Comparison of ENCODE assay signal across 18 cellular contexts in genomic region chr19:45860359-45861259, GRCh38. TPM values are rescaled to one million over a fixed set of nuclear protein-coding genes. Genes with fewer than 3 reads are reported as not detected.
DNase-seq lines count a peak whose midpoint lies in the region; ATAC-seq and TF ChIP-seq lines count a peak whose summit lies in the region.
"Had no signal": no experiment of that assay in that cellular context is flagged by ENCODE, and none has a peak within 500 bp of the region (broad histone marks: within the 10 kb centered on the region; RNA-seq: fewer than 3 reads in every experiment).

No MANE protein-coding gene starts in this region.

- H2AFZ ChIP-seq in OCI-LY3 (ENCODE audit: low read depth, low read length) (no peak overlapping the region), smooth muscle cell (ENCODE audit: low read depth) (no peak overlapping the region), mammary epithelial cell (ENCODE audit: low read depth, low read length) (no peak overlapping the region)

- peaks cover 59% of the 10 kb centered on the region for H3K36me3 Mint-ChIP-seq in activated T-cell treated with anti-CD3 and anti-CD28 coated beads, Interleukin-2, amount 50 U/mL, for 24 hours (ENCODE audit: low read depth)
- H3K36me3 Mint-ChIP-seq in effector memory CD8-positive, alpha-beta T cell (ENCODE audit: insufficient read depth): peaks cover 35% of the 10 kb centered on the region

- no peak for DNase-seq in activated T-cell treated with anti-CD3 and anti-CD28 coated beads, Interleukin-2, amount 50 U/mL, for 24 hours
- no peak for DNase-seq in activated T-cell treated with anti-CD3 and anti-CD28 coated beads for 4 hours
- DNase-seq in effector memory CD8-positive, alpha-beta T cell: no peak
- no peak for DNase-seq in smooth muscle cell (lab: John Stamatoyannopoulos, UW; ENCODE audit: unreplicated experiment)
- no peak for DNase-seq in hypothalamus (lab: John Stamatoyannopoulos, UW)
- no peak for DNase-seq in NK-92 (lab: John Stamatoyannopoulos, UW; ENCODE audit: unreplicated experiment)
- DNase-seq in mammary epithelial cell: no peak
- DNase-seq: colonic mucosa; DMS53; Kasumi-1; NCI-H2029 treated with DMSO at 0.1 percent for 48 hours; NCI-H82; stimulated activated CD8-positive, alpha-beta memory T cell treated with anti-CD3 and anti-CD28 coated beads, Interleukin-4, amount 100 ng/mL, for 48 hours; uterus had no signal

- peak overlapping the region; percentile 83 for H3K4me2 ChIP-seq in OCI-LY3 (ENCODE audit: low read length)
- no peak overlapping the region for H3K4me2 ChIP-seq in smooth muscle cell
- H3K4me2 ChIP-seq in mammary epithelial cell (ENCODE audit: insufficient read depth, low read depth, low read length): no peak overlapping the region

- H3K27me3 Mint-ChIP-seq in activated T-cell treated with anti-CD3 and anti-CD28 coated beads, Interleukin-2, amount 50 U/mL, for 24 hours: peaks cover 23% of the 10 kb centered on the region
- peaks cover 7 to 24% of the 10 kb centered on the region in 2 donors for H3K27me3 Mint-ChIP-seq in effector memory CD8-positive, alpha-beta T cell
- H3K27me3 Mint-ChIP-seq: progenitor cell of endocrine pancreas had no signal

- no peaks in the 10 kb centered on the region for H3K27me3 ChIP-seq in OCI-LY3 (ENCODE audit: low read depth, low read length)
- H3K27me3 ChIP-seq in smooth muscle cell (ENCODE audit: low read depth): peaks cover 12% of the 10 kb centered on the region
- peaks cover 2% of the 10 kb centered on the region for H3K27me3 ChIP-seq in mammary epithelial cell (ENCODE audit: insufficient read depth, low read length)
- H3K27me3 ChIP-seq: colonic mucosa had no signal

- peaks cover 66% of the 10 kb centered on the region for H3K79me2 ChIP-seq in OCI-LY3 (ENCODE audit: low read length)
- peaks cover 65% of the 10 kb centered on the region for H3K79me2 ChIP-seq in smooth muscle cell (ENCODE audit: low read depth)
- H3K79me2 ChIP-seq in mammary epithelial cell (ENCODE audit: insufficient read depth, low read length): peaks cover 64% of the 10 kb centered on the region

- peaks cover 24% of the 10 kb centered on the region for H3K4me1 ChIP-seq in OCI-LY3 (ENCODE audit: low read length)
- peaks cover 5% of the 10 kb centered on the region for H3K4me1 ChIP-seq in smooth muscle cell (ENCODE audit: low read depth)
- no peaks in the 10 kb centered on the region for H3K4me1 ChIP-seq in mammary epithelial cell (ENCODE audit: insufficient read depth, low read length)

- TF ChIP-seq CTCF in OCI-LY3 (IDR thresholded peaks at IDR 0.05; ENCODE audit: low read depth, low read length) (no peak), smooth muscle cell (IDR thresholded peaks at IDR 0.05; ENCODE audit: borderline replicate concordance, insufficient read depth, poor library complexity, severe bottlenecking) (no peak), mammary epithelial cell (conservative IDR thresholded peaks at IDR 0.05 in 1 of 2, IDR thresholded peaks at IDR 0.05 in 1 of 2; ENCODE audit: extremely low read depth in 1 of 2, insufficient read depth in 1 of 2, low read depth in 1 of 2, low read length in 2 of 2) (no peak)

- peaks cover 12% of the 10 kb centered on the region; the same call in 1 of the 2 replicates for H4K20me1 ChIP-seq in OCI-LY3 (ENCODE audit: insufficient read depth, low read length)
- peaks cover 33% of the 10 kb centered on the region for H4K20me1 ChIP-seq in smooth muscle cell (ENCODE audit: low read depth)
- H4K20me1 ChIP-seq in mammary epithelial cell (ENCODE audit: insufficient read depth, low read length): no peaks in the 10 kb centered on the region

- dilution Hi-C loops in mammary epithelial cell (cut with HindIII; ENCODE audit: low sequenced_read_pairs): no loop called here

- ATAC-seq in effector memory CD8-positive, alpha-beta T cell (replicated peaks): no peak

- intact Hi-C loops in mammary epithelial cell (cut with micrococcal nuclease): no loop called here

- in situ Hi-C loops in mammary epithelial cell (cut with MboI; ENCODE audit: low sequenced_read_pairs in 2 of 2): no loop called here

- H3K27ac ChIP-seq in OCI-LY3 (ENCODE audit: low read length) (no peak overlapping the region), smooth muscle cell (ENCODE audit: low read depth) (peak overlapping the region; percentile 4), mammary epithelial cell (ENCODE audit: insufficient read depth, low read depth, low read length) (no peak overlapping the region)
- H3K27ac ChIP-seq: colonic mucosa, SK-N-MC, uterus had no signal

- no peaks in the 10 kb centered on the region for H3F3A ChIP-seq in smooth muscle cell (ENCODE audit: low read depth)

- CTCF ChIA-PET in mammary epithelial cell (lab: Charles Lee; ENCODE audit: low non-redundant PET): no interaction called here

- peaks cover 31% of the 10 kb centered on the region for H3K4me1 Mint-ChIP-seq in activated T-cell treated with anti-CD3 and anti-CD28 coated beads, Interleukin-2, amount 50 U/mL, for 24 hours (ENCODE audit: low read depth)
- H3K4me1 Mint-ChIP-seq in effector memory CD8-positive, alpha-beta T cell (ENCODE audit: low read depth in 2 of 2): peaks cover 25 to 27% of the 10 kb centered on the region in 2 donors

- WGBS in smooth muscle cell (ENCODE audit: low lambda C conversion rate): 96% methylated on average over 15 of the region's 15 CpGs
- 86% methylated on average over 15 of the region's 15 CpGs for WGBS in mammary epithelial cell (ENCODE audit: low coverage, missing lambda C conversion rate)

- no peaks in the 10 kb centered on the region for H3K9me3 Mint-ChIP-seq in activated T-cell treated with anti-CD3 and anti-CD28 coated beads, Interleukin-2, amount 50 U/mL, for 24 hours
- no peaks in the 10 kb centered on the region for H3K9me3 Mint-ChIP-seq in effector memory CD8-positive, alpha-beta T cell

- H3K9ac ChIP-seq in OCI-LY3 (ENCODE audit: low read length) (0 out of 2 replicates have a peak overlapping the region, but pooled peaks have one; percentile 28), smooth muscle cell (ENCODE audit: low read depth) (no peak overlapping the region), mammary epithelial cell (ENCODE audit: insufficient read depth, low read length) (no peak overlapping the region)

- H3K4me3 Mint-ChIP-seq in activated T-cell treated with anti-CD3 and anti-CD28 coated beads, Interleukin-2, amount 50 U/mL, for 24 hours: peak overlapping the region; percentile 97
- H3K4me3 Mint-ChIP-seq in effector memory CD8-positive, alpha-beta T cell: peak overlapping the region; percentile 55 to 96

- H3K9me3 ChIP-seq in OCI-LY3 (ENCODE audit: insufficient read depth, low read length) (no peaks in the 10 kb centered on the region), smooth muscle cell (replicated peaks; ENCODE audit: low read depth) (no peaks in the 10 kb centered on the region), mammary epithelial cell (replicated peaks; ENCODE audit: insufficient read depth, low read length) (no peaks in the 10 kb centered on the region)
- H3K9me3 ChIP-seq: colonic mucosa, uterus had no signal

- H3K4me3 ChIP-seq in OCI-LY3 (ENCODE audit: low read length): peak overlapping the region; percentile 90; the same call in 1 of the 2 replicates
- H3K4me3 ChIP-seq in smooth muscle cell: no peak overlapping the region
- no peak overlapping the region for H3K4me3 ChIP-seq in mammary epithelial cell (replicated peaks in 1 of 3; ENCODE audit: insufficient read depth in 1 of 3, low read depth in 2 of 3, low read length in 3 of 3)
- H3K4me3 ChIP-seq: colonic mucosa, SK-N-MC, uterus had no signal

- no TSS peak for BruUV-seq in mammary epithelial cell (replicated peaks; lab: Mats Ljungman, UMichigan)

- H3K27ac Mint-ChIP-seq in activated T-cell treated with anti-CD3 and anti-CD28 coated beads, Interleukin-2, amount 50 U/mL, for 24 hours: peak overlapping the region; percentile 98
- H3K27ac Mint-ChIP-seq in effector memory CD8-positive, alpha-beta T cell: no peak overlapping the region
- H3K27ac Mint-ChIP-seq: progenitor cell of endocrine pancreas had no signal

- H3K36me3 ChIP-seq in OCI-LY3 (replicated peaks; ENCODE audit: low read depth, low read length): peaks cover 22% of the 10 kb centered on the region
- no peaks in the 10 kb centered on the region for H3K36me3 ChIP-seq in smooth muscle cell (ENCODE audit: low read depth)
- H3K36me3 ChIP-seq in mammary epithelial cell (ENCODE audit: insufficient read depth, low read length): peaks cover 7% of the 10 kb centered on the region
- H3K36me3 ChIP-seq: colonic mucosa, uterus had no signal

RNA-seq across cellular contexts. Expression of gene SYMPK, which starts 2.3 kb away (rescaled TPM):
- total RNA-seq in smooth muscle cell (30.9 and 33.3 TPM in 2 replicates), mammary epithelial cell (10 to 100 TPM; 32.3 to 81.6 TPM)
- polyA plus RNA-seq in smooth muscle cell (28.6 and 34.1 TPM in 2 replicates), mammary epithelial cell (56.2 TPM)
- polyA minus RNA-seq in mammary epithelial cell: 163 TPM

RNA-seq across cellular contexts. Expression of gene FOXA3, which starts 3.5 kb away (rescaled TPM):
- total RNA-seq in smooth muscle cell (0.13 and 0.76 TPM in 2 replicates), mammary epithelial cell (not detected)
- polyA plus RNA-seq in smooth muscle cell (0.50 and 0.65 TPM in 2 replicates), mammary epithelial cell (not detected)
- not detected for polyA minus RNA-seq in mammary epithelial cell
- total RNA-seq: fibroblast of lung, uterus had no signal
- polyA plus RNA-seq: fibroblast of lung had no signal

RNA-seq across cellular contexts. Expression of gene IRF2BP1, which starts 25.3 kb away (rescaled TPM):
- total RNA-seq in smooth muscle cell: 10.4 and 19.0 TPM in 2 replicates
- polyA plus RNA-seq in smooth muscle cell: 11.2 and 12.9 TPM in 2 replicates
- total RNA-seq in mammary epithelial cell: 10 to 100 TPM; 15.9 to 28.0 TPM
- polyA plus RNA-seq in mammary epithelial cell: 5.7 TPM
- 6.1 TPM for polyA minus RNA-seq in mammary epithelial cell

RNA-seq across cellular contexts. Expression of gene MYPOP, which starts 41.8 kb away (rescaled TPM):
- total RNA-seq in smooth muscle cell (1.6 and 3.9 TPM in 2 replicates), mammary epithelial cell (1 to 10 TPM; 1.8 to 8.9 TPM)
- polyA plus RNA-seq in smooth muscle cell (2.1 and 3.5 TPM in 2 replicates), mammary epithelial cell (1.4 TPM)
- 1.8 TPM for polyA minus RNA-seq in mammary epithelial cell

RNA-seq across cellular contexts. Expression of gene RSPH6A, which starts 45.5 kb away (rescaled TPM):
- total RNA-seq in smooth muscle cell (0.22 TPM in 1 of 2 replicates, not detected in the other), mammary epithelial cell (under 1 TPM; 0.17 to 0.35 TPM)
- polyA plus RNA-seq in smooth muscle cell (0.15 TPM in 1 of 2 replicates, not detected in the other), mammary epithelial cell (not detected)
- 0.31 TPM for polyA minus RNA-seq in mammary epithelial cell
- polyA plus RNA-seq: fibroblast of lung had no signal
